ENCODE assay signal across 14 cellular contexts in the genomic region with DNA sequence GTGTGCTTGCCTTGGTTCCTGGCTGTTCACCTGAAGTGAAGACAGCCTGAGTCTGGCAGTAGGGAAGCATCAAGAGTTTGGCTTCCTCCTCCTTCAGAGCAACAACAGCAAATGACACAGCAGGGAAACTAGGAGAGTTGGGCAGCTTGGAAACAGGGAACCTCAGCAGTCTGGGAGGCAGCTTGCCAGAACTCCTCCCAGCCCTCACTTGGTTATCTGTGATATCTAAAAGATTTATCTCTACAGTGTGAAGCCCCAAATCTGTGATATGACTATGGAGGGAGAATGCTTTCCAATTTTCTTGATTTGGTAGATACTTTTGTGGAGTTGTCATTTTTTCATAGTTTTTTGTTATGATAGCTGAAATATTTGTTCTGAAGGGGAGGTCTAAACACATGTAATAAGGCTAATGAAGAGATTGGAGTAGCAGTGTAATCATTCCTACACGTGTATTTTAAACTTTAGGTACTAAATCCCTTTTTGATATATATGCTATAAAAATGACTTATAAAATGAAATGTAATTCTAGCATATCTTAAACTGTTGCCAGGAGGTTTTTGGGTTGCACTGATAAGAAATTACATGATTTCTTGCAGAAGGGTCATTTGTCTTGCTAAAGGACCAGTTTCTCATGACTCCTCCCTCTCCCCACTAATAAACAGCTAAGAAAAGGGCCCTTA. TPM values are rescaled to one million over a fixed set of nuclear protein-coding genes. Genes with fewer than 3 reads are reported as not detected.
A peak's percentile ranks its signal among the peaks of the same experiment; 100 is the strongest.
DNase-seq lines count a peak whose midpoint lies in the region; TF ChIP-seq lines count a peak whose summit lies in the region.
"Had no signal": no experiment of that assay in that cellular context is flagged by ENCODE, and none has a peak within 500 bp of the region (broad histone marks: within the 10 kb centered on the region; RNA-seq: fewer than 3 reads in every experiment).

No MANE protein-coding gene starts in this region.

- H3K36me3 Mint-ChIP-seq in mesothelial cell of epicardium, result peaks cover 5% of the 10 kb centered on the region

- H3K27me3 Mint-ChIP-seq in mesothelial cell of epicardium (ENCODE audit: low read depth), result peaks cover 6% of the 10 kb centered on the region
- H3K27me3 Mint-ChIP-seq: activated CD4-positive, alpha-beta memory T cell treated with anti-CD3 and anti-CD28 coated beads, Interleukin-2, amount 10 ng/mL, durations not matched to agents 7 days and 5 days had no signal

- no peaks in the 10 kb centered on the region for H3K27me3 ChIP-seq in esophagus squamous epithelium
- H3K27me3 ChIP-seq: sigmoid colon had no signal

- no peaks in the 10 kb centered on the region for H3K36me3 ChIP-seq in esophagus squamous epithelium
- H3K36me3 ChIP-seq: sigmoid colon had no signal

- H3K4me1 Mint-ChIP-seq in mesothelial cell of epicardium, result peaks cover 28% of the 10 kb centered on the region

- no peak overlapping the region for H3K4me3 Mint-ChIP-seq in mesothelial cell of epicardium
- H3K4me3 Mint-ChIP-seq: activated CD4-positive, alpha-beta memory T cell treated with anti-CD3 and anti-CD28 coated beads, Interleukin-2, amount 10 ng/mL, durations not matched to agents 7 days and 5 days had no signal

- no peak for TF ChIP-seq POLR2A in esophagus squamous epithelium (IDR thresholded peaks at IDR 0.05)

- H3K9me3 ChIP-seq in esophagus squamous epithelium, result no peaks in the 10 kb centered on the region
- H3K9me3 ChIP-seq: sigmoid colon had no signal

- no peaks in the 10 kb centered on the region for H3K9me3 Mint-ChIP-seq in mesothelial cell of epicardium
- H3K9me3 Mint-ChIP-seq: activated CD4-positive, alpha-beta memory T cell treated with anti-CD3 and anti-CD28 coated beads, Interleukin-2, amount 10 ng/mL, durations not matched to agents 7 days and 5 days had no signal

- intact Hi-C loops in esophagus squamous epithelium (cut with DNase I), result no loop called here

- 43 to 57% methylated on average over 1 of the region's 1 CpG for whole genome bisulfite sequencing in esophagus squamous epithelium, 2 donors

- no peak overlapping the region for H3K4me3 ChIP-seq in esophagus squamous epithelium
- H3K4me3 ChIP-seq: sigmoid colon had no signal

- TF ChIP-seq CTCF in mesothelial cell of epicardium (IDR thresholded peaks at IDR 0.05; ENCODE audit: unreplicated experiment), result no peak
- TF ChIP-seq CTCF in esophagus squamous epithelium (IDR thresholded peaks at IDR 0.05), result no peak

- H3K4me1 ChIP-seq in esophagus squamous epithelium, result peaks cover 8 to 64% (median 23%) of the 10 kb centered on the region in 3 donors

- DNase-seq in CD1c-positive myeloid dendritic cell (ENCODE audit: extremely low spot score) (peak; percentile 50), M059J (ENCODE audit: low read depth) (peak; percentile 15), cerebellum (ENCODE audit: low spot score) (peak; percentile 35), mesothelial cell of epicardium (ENCODE audit: low spot score in 2 of 2, unreplicated experiment in 2 of 2) (no peak), HK-2 (ENCODE audit: unreplicated experiment) (no peak), esophagus squamous epithelium (lab: John Stamatoyannopoulos, UW) (no peak), MV-4-11 (lab: John Stamatoyannopoulos, UW) (no peak), activated T-cell treated with anti-CD3 and anti-CD28 coated beads for 4 hours (no peak)
- DNase-seq: activated CD4-positive, alpha-beta memory T cell treated with anti-CD3 and anti-CD28 coated beads, Interleukin-2, amount 10 ng/mL, durations not matched to agents 7 days and 5 days; GF-D8; NCI-H2081; sigmoid colon had no signal

- H3K27ac Mint-ChIP-seq in mesothelial cell of epicardium, result peak overlapping the region; percentile 49
- H3K27ac Mint-ChIP-seq: activated CD4-positive, alpha-beta memory T cell treated with anti-CD3 and anti-CD28 coated beads, Interleukin-2, amount 10 ng/mL, durations not matched to agents 7 days and 5 days had no signal

- H3K27ac ChIP-seq in esophagus squamous epithelium, result no peak overlapping the region
- H3K27ac ChIP-seq: C4-2B, KMS-11, sigmoid colon had no signal

RNA-seq across cellular contexts. Expression of a gene that starts 20.8 kb away (rescaled TPM):
- 99.0 and 107 TPM in 2 replicates for total RNA-seq in M059J (2014; rRNA removed; shearing (Covaris generic))
- total RNA-seq in cerebellum (76.2 TPM), mesothelial cell of epicardium (89.9 to 93.3 TPM (median 90.4 TPM) in 3 replicates), esophagus squamous epithelium (100 to 1,000 TPM in 2 of 4 donors, 10 to 100 TPM in 2; 83.9 to 115 (median 104) TPM)

Comparison
In these comparisons a context has a peak if more than half of its experiments do, and no peak if none do; other contexts are left out.
1. DNase-seq: peak in CD1c-positive myeloid dendritic cell (single experiment), M059J (single experiment) and cerebellum (single experiment); none in mesothelial cell of epicardium (0 of 2), HK-2 (single experiment), esophagus squamous epithelium (single experiment), MV-4-11 (single experiment) and activated T-cell treated with anti-CD3 and anti-CD28 coated beads for 4 hours (single experiment).